ENCODE assay signal across 31 cellular contexts in the genomic region with DNA sequence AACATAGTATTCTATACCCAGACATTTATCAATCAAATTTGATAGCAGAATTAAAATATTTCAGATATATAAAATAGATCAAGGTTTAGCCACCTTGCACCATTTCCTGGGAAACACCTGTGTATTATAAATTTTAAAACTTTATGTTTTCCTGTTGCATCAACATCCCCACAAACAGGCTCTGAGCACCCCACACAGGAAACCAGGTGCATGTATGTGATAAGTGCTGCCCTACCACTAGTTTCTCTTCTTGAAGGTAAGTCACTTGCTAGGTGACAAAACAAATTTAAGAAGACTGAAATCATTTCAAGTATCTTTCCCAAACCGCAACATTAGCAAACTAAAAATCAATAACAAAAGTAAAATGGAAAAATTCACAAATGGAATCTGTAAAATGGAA.
"Had no signal": no experiment of that assay in that cellular context is flagged by ENCODE, and none has a peak within 500 bp of the region (broad histone marks: within the 10 kb centered on the region; RNA-seq: fewer than 3 reads in every experiment).

No MANE protein-coding gene starts in this region.

- FAIRE-seq: bronchial epithelial cell, K562 had no signal

- DNase-seq: activated CD4-positive, alpha-beta T cell treated with anti-CD3 and anti-CD28 coated beads for 1 hour; activated CD4-positive, alpha-beta T cell treated with anti-CD3 and anti-CD28 coated beads for 48 hours; activated CD4-positive, alpha-beta T cell treated with anti-CD3 and anti-CD28 coated beads, Interleukin-2, amount 50 U/mL, for 4 hours; activated CD4-positive, CD25-positive, alpha-beta regulatory T cell; activated CD8-positive, alpha-beta T cell treated with anti-CD3 and anti-CD28 coated beads for 36 hours; activated gamma-delta T cell; activated naive CD4-positive, alpha-beta T cell treated with anti-CD3 and anti-CD28 coated beads for 36 hours; activated T-cell treated with anti-CD3 and anti-CD28 coated beads, Interleukin-2, amount 50 U/mL, for 24 hours; anterior cingulate cortex; caudate nucleus; cerebellar nuclear complex; Karpas-422; NCI-H1092 treated with DMSO at 0.1 percent for 48 hours; NCI-H1417; NCI-H146; NCI-H187; NCI-H2029 treated with DMSO at 0.1 percent for 48 hours; NCI-H2107; NCI-H2171; NCI-H510A; NCI-H526; NCI-H774; Right ventricle myocardium superior; SW 1271; T-helper 1 cell; T-helper 2 cell; T-helper 9 cell had no signal

- H3K27ac ChIP-seq: VCaP had no signal

- ATAC-seq: activated CD8-positive, alpha-beta T cell treated with anti-CD3 and anti-CD28 coated beads for 36 hours; activated naive CD4-positive, alpha-beta T cell treated with anti-CD3 and anti-CD28 coated beads, Interleukin-2, amount 50 U/mL, for 72 hours; K562 had no signal

- H3K4me3 ChIP-seq: K562 had no signal
